In genomic region chr2:56714400-56714799, GRCh38 we compare ENCODE assay signal across 19 cellular contexts.
"Had no signal": no experiment of that assay in that cellular context is flagged by ENCODE, and none has a peak within 500 bp of the region (broad histone marks: within the 10 kb centered on the region; RNA-seq: fewer than 3 reads in every experiment).

No MANE protein-coding gene starts in this region.

- H3K4me1 ChIP-seq: body of pancreas, foreskin keratinocyte, lower lobe of right lung, tibial artery had no signal

- H3K27me3 Mint-ChIP-seq: activated CD4-positive, alpha-beta memory T cell treated with anti-CD3 and anti-CD28 coated beads for 36 hours; activated naive CD8-positive, alpha-beta T cell; natural killer cell treated with Interleukin-12 subunit alpha and Interleukin-12 subunit beta and Interleukin-15 and Interleukin-18, amount 100 ng/mL, for 72 hours had no signal

- H3K9me3 ChIP-seq: body of pancreas, lower lobe of right lung, tibial artery had no signal

- H3K27me3 ChIP-seq: body of pancreas, foreskin keratinocyte, tibial artery had no signal

- H3K27ac Mint-ChIP-seq: activated CD4-positive, alpha-beta memory T cell treated with anti-CD3 and anti-CD28 coated beads for 36 hours; activated naive CD8-positive, alpha-beta T cell; activated T-helper 1 cell treated with anti-CD3 and anti-CD28 coated beads, Interleukin-12 subunit alpha, Interleukin-12 subunit beta, Interleukin-2, Interleukin-4 antibody, amounts not matched to agents 30 ng/mL and 10 ng/mL and 1 ng/mL, durations not matched to agents 14 hours and 24 hours and 36 hours; natural killer cell treated with Interleukin-12 subunit alpha and Interleukin-12 subunit beta and Interleukin-15 and Interleukin-18, amount 100 ng/mL, for 72 hours had no signal

- DNase-seq: activated CD4-positive, alpha-beta memory T cell treated with anti-CD3 and anti-CD28 coated beads for 36 hours; activated CD4-positive, alpha-beta T cell treated with anti-CD3 and anti-CD28 coated beads for 4 hours; activated T-cell treated with anti-CD3 and anti-CD28 coated beads for 4 hours; amniotic stem cell; body of pancreas; caudate nucleus; foreskin keratinocyte; hippocampal formation; left cardiac atrium; lower lobe of right lung; posterior cingulate gyrus; stimulated activated CD4-positive, alpha-beta T cell treated with anti-CD3 and anti-CD28 coated beads, Interleukin-12 subunit alpha, Interleukin-12 subunit beta, amount 100 ng/mL, for 4 hours; stimulated activated CD4-positive, alpha-beta T cell treated with anti-CD3 and anti-CD28 coated beads, Interleukin-1b, Interleukin-23, amount 100 ng/mL, for 48 hours; stimulated activated naive CD4-positive, alpha-beta T cell treated with Interleukin-2 at 50 U/mL for 16 hours; tibial artery had no signal

- H3K4me3 Mint-ChIP-seq: activated CD4-positive, alpha-beta memory T cell treated with anti-CD3 and anti-CD28 coated beads for 36 hours; activated naive CD8-positive, alpha-beta T cell; activated T-helper 1 cell treated with anti-CD3 and anti-CD28 coated beads, Interleukin-12 subunit alpha, Interleukin-12 subunit beta, Interleukin-2, Interleukin-4 antibody, amounts not matched to agents 30 ng/mL and 10 ng/mL and 1 ng/mL, durations not matched to agents 14 hours and 24 hours and 36 hours; natural killer cell treated with Interleukin-12 subunit alpha and Interleukin-12 subunit beta and Interleukin-15 and Interleukin-18, amount 100 ng/mL, for 72 hours had no signal

- H3K4me3 ChIP-seq: body of pancreas, lower lobe of right lung, tibial artery had no signal

- H3K36me3 Mint-ChIP-seq: activated CD4-positive, alpha-beta memory T cell treated with anti-CD3 and anti-CD28 coated beads for 36 hours; activated naive CD8-positive, alpha-beta T cell had no signal

- H3K27ac ChIP-seq: body of pancreas, epithelial cell of prostate, foreskin keratinocyte, lower lobe of right lung, tibial artery had no signal

- ATAC-seq: body of pancreas; foreskin keratinocyte; left cardiac atrium; lower lobe of right lung; natural killer cell treated with Interleukin-12 subunit alpha and Interleukin-12 subunit beta and Interleukin-15 and Interleukin-18, amount 100 ng/mL, for 72 hours had no signal

- H3K36me3 ChIP-seq: lower lobe of right lung, tibial artery had no signal
